In the genomic region with DNA sequence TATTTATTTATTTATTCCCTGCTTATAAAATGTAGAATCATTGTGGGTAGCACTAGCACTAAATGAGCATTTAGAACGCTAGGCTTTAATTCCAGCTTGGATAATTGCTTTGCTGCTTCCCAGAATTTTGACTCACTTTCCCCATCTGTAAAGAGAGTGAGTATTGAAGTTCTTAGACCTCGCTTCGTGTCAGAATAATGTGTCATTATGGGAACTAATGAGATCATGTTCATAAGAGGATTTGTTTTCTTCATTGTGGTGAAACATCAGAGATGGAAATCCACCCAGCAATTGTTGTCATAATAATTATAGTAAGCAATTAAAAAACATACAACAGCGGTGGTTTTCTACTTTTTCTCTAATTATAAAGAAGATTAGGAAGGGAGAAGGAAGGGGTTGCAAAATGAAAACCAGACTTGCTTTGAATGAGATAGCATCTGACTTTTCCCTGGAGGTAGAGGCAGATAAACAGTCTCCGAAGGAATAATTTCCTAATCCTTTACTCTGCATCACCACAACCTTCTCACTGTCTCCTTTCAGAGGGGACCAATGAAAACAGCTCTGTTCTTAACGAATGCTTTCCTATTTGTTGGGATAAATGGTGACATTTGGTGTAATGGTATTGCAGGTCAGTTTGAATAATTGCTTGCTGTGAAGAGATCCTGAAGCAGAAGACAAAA, we compare ENCODE assay signal across 1 cellular context.
TF ChIP-seq lines count a peak whose summit lies in the region.

No MANE protein-coding gene starts in this region.

TF ChIP-seq in K562, 482 proteins besides CTCF, POLR2A, EP300 and RAD21:
- TF ChIP-seq, protein P1, sequence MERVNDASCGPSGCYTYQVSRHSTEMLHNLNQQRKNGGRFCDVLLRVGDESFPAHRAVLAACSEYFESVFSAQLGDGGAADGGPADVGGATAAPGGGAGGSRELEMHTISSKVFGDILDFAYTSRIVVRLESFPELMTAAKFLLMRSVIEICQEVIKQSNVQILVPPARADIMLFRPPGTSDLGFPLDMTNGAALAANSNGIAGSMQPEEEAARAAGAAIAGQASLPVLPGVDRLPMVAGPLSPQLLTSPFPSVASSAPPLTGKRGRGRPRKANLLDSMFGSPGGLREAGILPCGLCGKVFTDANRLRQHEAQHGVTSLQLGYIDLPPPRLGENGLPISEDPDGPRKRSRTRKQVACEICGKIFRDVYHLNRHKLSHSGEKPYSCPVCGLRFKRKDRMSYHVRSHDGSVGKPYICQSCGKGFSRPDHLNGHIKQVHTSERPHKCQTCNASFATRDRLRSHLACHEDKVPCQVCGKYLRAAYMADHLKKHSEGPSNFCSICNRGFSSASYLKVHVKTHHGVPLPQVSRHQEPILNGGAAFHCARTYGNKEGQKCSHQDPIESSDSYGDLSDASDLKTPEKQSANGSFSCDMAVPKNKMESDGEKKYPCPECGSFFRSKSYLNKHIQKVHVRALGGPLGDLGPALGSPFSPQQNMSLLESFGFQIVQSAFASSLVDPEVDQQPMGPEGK (CRISPR knock-in tag; IDR thresholded peaks at IDR 0.05; ENCODE audit: borderline replicate concordance), result no peak
- TF ChIP-seq, protein P2, sequence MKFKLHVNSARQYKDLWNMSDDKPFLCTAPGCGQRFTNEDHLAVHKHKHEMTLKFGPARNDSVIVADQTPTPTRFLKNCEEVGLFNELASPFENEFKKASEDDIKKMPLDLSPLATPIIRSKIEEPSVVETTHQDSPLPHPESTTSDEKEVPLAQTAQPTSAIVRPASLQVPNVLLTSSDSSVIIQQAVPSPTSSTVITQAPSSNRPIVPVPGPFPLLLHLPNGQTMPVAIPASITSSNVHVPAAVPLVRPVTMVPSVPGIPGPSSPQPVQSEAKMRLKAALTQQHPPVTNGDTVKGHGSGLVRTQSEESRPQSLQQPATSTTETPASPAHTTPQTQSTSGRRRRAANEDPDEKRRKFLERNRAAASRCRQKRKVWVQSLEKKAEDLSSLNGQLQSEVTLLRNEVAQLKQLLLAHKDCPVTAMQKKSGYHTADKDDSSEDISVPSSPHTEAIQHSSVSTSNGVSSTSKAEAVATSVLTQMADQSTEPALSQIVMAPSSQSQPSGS (CRISPR knock-in tag; IDR thresholded peaks at IDR 0.05), result no peak
- TF ChIP-seq PHTF2 (CRISPR knock-in tag; IDR thresholded peaks at IDR 0.05) (no peak), HMGN3 (IDR thresholded peaks at IDR 0.05; ENCODE audit: borderline replicate concordance, extremely low read depth, insufficient read length, low read depth, low read length) (no peak), TFAM (CRISPR knock-in tag; conservative IDR thresholded peaks at IDR 0.05) (no peak), ETV6 (IDR thresholded peaks at IDR 0.05; ENCODE audit: borderline replicate concordance in 1 of 2, low read depth in 2 of 2, low read length in 1 of 2) (no peak), ETV6 (CRISPR knock-in tag; IDR thresholded peaks at IDR 0.05; ENCODE audit: borderline replicate concordance) (no peak), MXI1 (IDR thresholded peaks at IDR 0.05; ENCODE audit: low read depth, low read length) (no peak), MCM3 (IDR thresholded peaks at IDR 0.05) (no peak), ZBTB8A (IDR thresholded peaks at IDR 0.05; ENCODE audit: partially characterized antibody) (no peak), PTTG1 (tag; IDR thresholded peaks at IDR 0.05; ENCODE audit: low read depth) (no peak), SIX5 (IDR thresholded peaks at IDR 0.05; ENCODE audit: borderline replicate concordance in 1 of 2, insufficient read depth in 1 of 2, low read depth in 1 of 2, low read length in 2 of 2) (no peak), SP1 (CRISPR knock-in tag; IDR thresholded peaks at IDR 0.05) (no peak), TEAD2 (tag; IDR thresholded peaks at IDR 0.05) (no peak), POLR2B (IDR thresholded peaks at IDR 0.05; ENCODE audit: low read depth, partially characterized antibody) (no peak)
